In genomic region chr7:2575733-2576350, GRCh38 we compare ENCODE assay signal across 2 cellular contexts.
TF ChIP-seq lines count a peak whose summit lies in the region.

No MANE protein-coding gene starts in this region.

TF ChIP-seq in IMR-90, 13 proteins besides CTCF, POLR2A, EP300 and RAD21:
- TF ChIP-seq BHLHE40 (IDR thresholded peaks at IDR 0.05; ENCODE audit: low read depth, low read length) (no peak), SMC3 (IDR thresholded peaks at IDR 0.05; ENCODE audit: low read depth, low read length) (no peak)

TF ChIP-seq in H1, 55 proteins besides CTCF, POLR2A, EP300 and RAD21:
- TF ChIP-seq SRF (IDR thresholded peaks at IDR 0.05; ENCODE audit: low read depth, low read length), result no peak
- no peak for TF ChIP-seq HDAC2 (IDR thresholded peaks at IDR 0.05; ENCODE audit: borderline replicate concordance in 1 of 2, low read depth in 2 of 2, low read length in 2 of 2)
- no peak for TF ChIP-seq EZH2 (IDR thresholded peaks at IDR 0.05; ENCODE audit: low read depth, low read length, severe bottlenecking)
- TF ChIP-seq BCL11A (IDR thresholded peaks at IDR 0.05; ENCODE audit: low read depth in 2 of 2, low read length in 2 of 2), result no peak
- TF ChIP-seq SIN3A (conservative IDR thresholded peaks at IDR 0.05 in 1 of 2, IDR thresholded peaks at IDR 0.05 in 1 of 2; ENCODE audit: low read depth in 1 of 2, low read length in 2 of 2), result no peak
- no peak for TF ChIP-seq USF2 (IDR thresholded peaks at IDR 0.05; ENCODE audit: low read length)
- no peak for TF ChIP-seq JUND (IDR thresholded peaks at IDR 0.05; ENCODE audit: low read length)
- no peak for TF ChIP-seq KDM1A (IDR thresholded peaks at IDR 0.05; ENCODE audit: borderline replicate concordance, low read length)
TF ChIP-seq in H1: peak in this region for 0.
